In genomic region chr1:66177483-66177882, GRCh38 we compare ENCODE assay signal across 20 cellular contexts.
"Had no signal": no experiment of that assay in that cellular context is flagged by ENCODE, and none has a peak within 500 bp of the region (broad histone marks: within the 10 kb centered on the region; RNA-seq: fewer than 3 reads in every experiment).

No MANE protein-coding gene starts in this region.

- H3K27ac Mint-ChIP-seq: dendritic cell treated with granulocyte-macrophage colony-stimulating factor and Interleukin-4, amounts not matched to agents 40 ng/mL and 50 ng/mL, for 4 days; naive B cell; nephron; stimulated activated memory B cell treated with anti-CD40 and anti-IgM and Interleukin-4, amounts not matched to agents 10 μg/mL and 1 μg/mL and 100 μg/mL, for 72 hours; stimulated activated naive CD8-positive, alpha-beta T cell treated with anti-CD3 and anti-CD28 coated beads, Interleukin-15, Interleukin-2, amounts not matched to agents 100 ng/mL and 50 ng/mL, for 24 hours had no signal

- ATAC-seq: foreskin keratinocyte; left cardiac atrium; psoas muscle; sciatic nerve; stimulated activated memory B cell treated with anti-CD40 and anti-IgM and Interleukin-4, amounts not matched to agents 10 μg/mL and 1 μg/mL and 100 μg/mL, for 72 hours; upper lobe of right lung had no signal

- H3K4me1 ChIP-seq: foreskin keratinocyte, testis, upper lobe of right lung, vagina had no signal

- H3K9me3 Mint-ChIP-seq: naive B cell; nephron; stimulated activated memory B cell treated with anti-CD40 and anti-IgM and Interleukin-4, amounts not matched to agents 10 μg/mL and 1 μg/mL and 100 μg/mL, for 72 hours; stimulated activated naive CD8-positive, alpha-beta T cell treated with anti-CD3 and anti-CD28 coated beads, Interleukin-15, Interleukin-2, amounts not matched to agents 100 ng/mL and 50 ng/mL, for 24 hours had no signal

- H3K27ac ChIP-seq: foreskin keratinocyte, psoas muscle, spleen, testis, tibial nerve, upper lobe of right lung, vagina had no signal

- H3K9me3 ChIP-seq: psoas muscle, spleen, testis, tibial nerve, upper lobe of right lung, vagina had no signal

- H3K4me3 ChIP-seq: psoas muscle, spleen, testis, tibial nerve, upper lobe of right lung, vagina had no signal

- DNase-seq: erythroblast; foreskin keratinocyte; kidney; left cardiac atrium; naive B cell; psoas muscle; retina; spleen; stimulated activated CD4-positive, alpha-beta T cell treated with anti-CD3 and anti-CD28 coated beads, Interleukin-15, amount 100 ng/mL, for 24 hours; stimulated activated CD4-positive, alpha-beta T cell treated with anti-CD3 and anti-CD28 coated beads, Interleukin-1b, Interleukin-23, amount 100 ng/mL, for 48 hours; stimulated activated CD4-positive, alpha-beta T cell treated with anti-CD3 and anti-CD28 coated beads, Interleukin-4, amount 100 ng/mL, for 24 hours; testis; upper lobe of right lung had no signal

- H3K27me3 ChIP-seq: foreskin keratinocyte, spleen, testis, tibial nerve, upper lobe of right lung, vagina had no signal

- H3K27me3 Mint-ChIP-seq: dendritic cell treated with granulocyte-macrophage colony-stimulating factor and Interleukin-4, amounts not matched to agents 40 ng/mL and 50 ng/mL, for 4 days; naive B cell; stimulated activated memory B cell treated with anti-CD40 and anti-IgM and Interleukin-4, amounts not matched to agents 10 μg/mL and 1 μg/mL and 100 μg/mL, for 72 hours; stimulated activated naive CD8-positive, alpha-beta T cell treated with anti-CD3 and anti-CD28 coated beads, Interleukin-15, Interleukin-2, amounts not matched to agents 100 ng/mL and 50 ng/mL, for 24 hours had no signal

- H3K4me3 Mint-ChIP-seq: dendritic cell treated with granulocyte-macrophage colony-stimulating factor and Interleukin-4, amounts not matched to agents 40 ng/mL and 50 ng/mL, for 4 days; naive B cell; nephron; stimulated activated memory B cell treated with anti-CD40 and anti-IgM and Interleukin-4, amounts not matched to agents 10 μg/mL and 1 μg/mL and 100 μg/mL, for 72 hours; stimulated activated naive CD8-positive, alpha-beta T cell treated with anti-CD3 and anti-CD28 coated beads, Interleukin-15, Interleukin-2, amounts not matched to agents 100 ng/mL and 50 ng/mL, for 24 hours had no signal

- H3K36me3 Mint-ChIP-seq: naive B cell; stimulated activated memory B cell treated with anti-CD40 and anti-IgM and Interleukin-4, amounts not matched to agents 10 μg/mL and 1 μg/mL and 100 μg/mL, for 72 hours had no signal

- H3K4me1 Mint-ChIP-seq: naive B cell; stimulated activated memory B cell treated with anti-CD40 and anti-IgM and Interleukin-4, amounts not matched to agents 10 μg/mL and 1 μg/mL and 100 μg/mL, for 72 hours had no signal

- H3K36me3 ChIP-seq: spleen, tibial nerve, upper lobe of right lung, vagina had no signal
